In the genomic region with DNA sequence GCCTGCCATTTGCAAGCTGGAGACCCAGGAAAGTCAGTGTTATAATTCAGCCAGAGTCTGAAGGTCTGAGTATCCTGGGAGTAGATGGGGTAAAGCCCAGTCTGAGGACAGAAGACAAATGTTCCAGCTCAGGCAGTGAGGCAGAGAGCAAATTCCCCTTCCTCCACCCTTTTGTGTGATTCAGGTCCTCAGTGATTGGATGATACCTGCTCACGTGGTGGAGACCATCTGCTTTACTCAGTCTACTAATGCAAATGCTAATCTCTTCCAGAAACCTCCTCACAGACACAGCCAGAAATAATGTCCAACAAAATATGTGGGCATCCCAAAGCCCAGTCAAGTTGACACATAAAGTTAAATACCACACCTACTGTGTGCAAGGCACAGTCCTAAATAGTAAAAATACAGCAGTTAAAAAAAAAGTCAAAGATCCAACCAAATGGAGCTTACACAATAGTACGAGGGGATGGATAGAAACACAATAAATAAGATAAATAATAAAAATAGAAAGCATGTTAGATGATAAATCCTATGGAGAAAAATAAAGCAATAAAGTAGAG, we compare ENCODE assay signal across 1 cellular context.
TF ChIP-seq lines count a peak whose summit lies in the region.

No MANE protein-coding gene starts in this region.

TF ChIP-seq in GM23338, 12 proteins besides CTCF, POLR2A, EP300 and RAD21:
- TF ChIP-seq ZNF331 (CRISPR knock-in tag; IDR thresholded peaks at IDR 0.05; ENCODE audit: low read depth) (no peak), ZNF114 (CRISPR knock-in tag; IDR thresholded peaks at IDR 0.05) (no peak)
TF ChIP-seq in GM23338: peak in this region for 0.
